8 cellular contexts compared by ENCODE assay signal in genomic region chr11:3854660-3854976, GRCh38. TPM values are rescaled to one million over a fixed set of nuclear protein-coding genes. Genes with fewer than 3 reads are reported as not detected.
DNase-seq lines count a peak whose midpoint lies in the region; TF ChIP-seq lines count a peak whose summit lies in the region.

No MANE protein-coding gene starts in this region.

- H3K9me3 Mint-ChIP-seq in IgD-negative memory B cell (no peaks in the 10 kb centered on the region), nephron progenitor cell (no peaks in the 10 kb centered on the region)

- H3K27ac Mint-ChIP-seq in IgD-negative memory B cell: peak overlapping the region; percentile 99 to 100 (median 100)
- H3K27ac Mint-ChIP-seq in nephron progenitor cell: no peak overlapping the region

- peaks cover 5% of the 10 kb centered on the region for H3K36me3 Mint-ChIP-seq in IgD-negative memory B cell
- H3K36me3 Mint-ChIP-seq in nephron progenitor cell (ENCODE audit: low read depth): no peaks in the 10 kb centered on the region

- TF ChIP-seq CTCF in C4-2B (conservative IDR thresholded peaks at IDR 0.05): 0 out of 2 replicates have a peak, but pooled peaks have one; percentile 21
- no peak for TF ChIP-seq CTCF in nephron progenitor cell (IDR thresholded peaks at IDR 0.05)

- DNase-seq in nephron progenitor cell (no peak), NCI-H2171 (lab: John Stamatoyannopoulos, UW) (no peak), foreskin melanocyte (no peak), LoVo (ENCODE audit: low spot score) (no peak), NCI-H226 (no peak)

- H3K4me3 Mint-ChIP-seq in IgD-negative memory B cell (peak overlapping the region; percentile 91 to 96 (median 94)), nephron progenitor cell (peak overlapping the region; percentile 84)

- no peaks in the 10 kb centered on the region for H3K27me3 Mint-ChIP-seq in IgD-negative memory B cell
- H3K27me3 Mint-ChIP-seq in nephron progenitor cell (ENCODE audit: low read depth, poor library complexity): peaks cover 6% of the 10 kb centered on the region

- H3K4me1 Mint-ChIP-seq in IgD-negative memory B cell: peaks cover 35 to 48% (median 43%) of the 10 kb centered on the region in 3 donors
- H3K4me1 Mint-ChIP-seq in nephron progenitor cell: peaks cover 45% of the 10 kb centered on the region

- H3K27ac ChIP-seq in C4-2B (peak overlapping the region; percentile 89), cingulate gyrus (ENCODE audit: low read depth, low read length) (peak overlapping the region; percentile 35)

RNA-seq across cellular contexts. Expression of gene STIM1, which starts 0.8 kb away (rescaled TPM):
- polyA plus RNA-seq in IgD-negative memory B cell: 22.1 TPM

RNA-seq across cellular contexts. Expression of gene RHOG, which starts 13.9 kb away (rescaled TPM):
- polyA plus RNA-seq in IgD-negative memory B cell: 199 TPM

RNA-seq across cellular contexts. Expression of gene PGAP2, which starts 46.3 kb away (rescaled TPM):
- polyA plus RNA-seq in IgD-negative memory B cell: 20.1 TPM

RNA-seq across cellular contexts. Expression of gene NUP98, which starts 57.3 kb away (rescaled TPM):
- polyA plus RNA-seq in IgD-negative memory B cell: 34.0 TPM
